ENCODE assay signal across 15 cellular contexts in the genomic region with DNA sequence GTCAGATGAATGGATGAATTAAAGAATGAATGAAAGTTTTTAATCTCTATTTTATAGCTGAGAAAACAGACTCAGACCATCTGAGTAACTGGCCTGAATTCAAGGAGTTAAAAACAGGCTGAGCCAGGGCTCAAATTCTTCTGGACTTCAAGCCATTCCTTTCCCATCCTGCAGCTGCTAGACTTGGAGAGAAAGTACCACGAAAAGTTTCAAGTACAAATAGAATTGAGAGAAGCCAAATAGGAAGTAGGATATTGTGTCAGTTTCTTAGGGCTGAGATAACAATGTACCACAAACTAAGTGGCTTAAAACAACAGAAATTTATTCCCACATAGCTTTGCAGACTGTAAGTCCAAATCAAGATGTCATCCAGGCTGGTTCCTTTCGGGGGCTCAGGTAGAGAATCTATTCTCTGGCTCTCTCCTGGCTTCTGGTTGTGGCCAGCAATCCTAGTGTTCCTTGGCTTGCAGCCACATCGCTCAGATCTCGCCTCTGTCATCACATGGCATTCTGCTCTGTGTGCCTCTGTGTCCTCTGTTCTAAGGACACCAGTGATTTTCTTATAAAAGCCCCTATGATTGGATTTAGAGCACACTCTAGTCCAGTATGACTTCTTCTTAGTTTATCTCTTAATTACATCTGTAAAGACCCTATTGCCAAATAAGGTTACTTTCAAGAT. TPM values are rescaled to one million over a fixed set of nuclear protein-coding genes. Genes with fewer than 3 reads are reported as not detected.
DNase-seq lines count a peak whose midpoint lies in the region; ATAC-seq and TF ChIP-seq lines count a peak whose summit lies in the region.
"Had no signal": no experiment of that assay in that cellular context is flagged by ENCODE, and none has a peak within 500 bp of the region (broad histone marks: within the 10 kb centered on the region; RNA-seq: fewer than 3 reads in every experiment).

No MANE protein-coding gene starts in this region.

- H2AK5ac ChIP-seq in IMR-90 (ENCODE audit: low read depth, low read length) = no peak overlapping the region

- no peak overlapping the region for H4K5ac ChIP-seq in IMR-90 (ENCODE audit: low read depth, low read length)

- H3K14ac ChIP-seq in IMR-90 (replicated peaks; ENCODE audit: low read depth, low read length) = no peak overlapping the region

- peak; percentile 18 for DNase-seq in IMR-90
- DNase-seq in amniotic epithelial cell (ENCODE audit: low read depth) = peak; percentile 13
- peak; percentile 81 for DNase-seq in fibroblast of the aortic adventitia (ENCODE audit: low read depth)
- no peak for DNase-seq in sciatic nerve (ENCODE audit: low spot score)
- DNase-seq in activated T-cell treated with anti-CD3 and anti-CD28 coated beads, Interleukin-2, amount 50 U/mL, for 1 hour = no peak
- no peak for DNase-seq in Peyer's patch
- no peak for DNase-seq in DMS 273 (lab: John Stamatoyannopoulos, UW; ENCODE audit: unreplicated experiment)
- DNase-seq: activated CD4-positive, alpha-beta T cell treated with anti-CD3 and anti-CD28 coated beads, Interleukin-2, amount 10 ng/mL, durations not matched to agents 24 days and 14 days; activated T-cell treated with anti-CD3 and anti-CD28 coated beads, Interleukin-2, amount 50 U/mL, for 24 hours; CD4-positive, alpha-beta memory T cell; naive B cell; NCI-H1048; PC-3; T-helper 17 cell had no signal

- H3K36me3 ChIP-seq in IMR-90 (ENCODE audit: control insufficient read depth, insufficient read depth, low read length) (no peaks in the 10 kb centered on the region), Peyer's patch (no peaks in the 10 kb centered on the region)

- CTCF ChIA-PET in IMR-90 (lab: Yijun Ruan, JAX) = no interaction called here

- H3K23ac ChIP-seq in IMR-90 (ENCODE audit: low read depth, low read length) = no peak overlapping the region

- H3K56ac ChIP-seq in IMR-90 (ENCODE audit: extremely low read depth, insufficient read depth, low read length) = no peak overlapping the region

- H4K8ac ChIP-seq in IMR-90 (ENCODE audit: low read depth in 2 of 2, low read length in 2 of 2) = no peak overlapping the region

- no peak overlapping the region for H3K4me2 ChIP-seq in IMR-90 (ENCODE audit: low read depth, low read length)

- no peak overlapping the region for H2BK5ac ChIP-seq in IMR-90 (ENCODE audit: low read depth, low read length, poor library complexity, severe bottlenecking)

- intact Hi-C loops in IMR-90 (cut with micrococcal nuclease) (no loop called here), sciatic nerve (cut with DNase I) (no loop called here)

- H3K18ac ChIP-seq in IMR-90 (ENCODE audit: low read depth, low read length) = no peak overlapping the region

- 50% methylated on average over 1 of the region's 4 CpGs; no CpG with 5 or more reads in 1 of the 2 experiments for WGBS in IMR-90 (ENCODE audit: extremely low coverage in 2 of 2, insufficient read length in 1 of 2), 2 experiments

- H3K27ac ChIP-seq in IMR-90 (ENCODE audit: insufficient read depth, low read length) (no peak overlapping the region), Peyer's patch (no peak overlapping the region)

- no peak overlapping the region for H3K4me3 ChIP-seq in IMR-90 (ENCODE audit: insufficient read depth, low read depth, low read length)
- H3K4me3 ChIP-seq in fibroblast of the aortic adventitia (ENCODE audit: low read depth, low read length) = no peak overlapping the region
- no peak overlapping the region for H3K4me3 ChIP-seq in Peyer's patch

- no peak overlapping the region for H4K91ac ChIP-seq in IMR-90 (ENCODE audit: insufficient read depth, low read depth, low read length)

- H3K4me1 ChIP-seq in IMR-90 (ENCODE audit: control insufficient read depth, insufficient read depth, low read length) (peaks cover 5% of the 10 kb centered on the region), Peyer's patch (peaks cover 0 to 36% (median 0%) of the 10 kb centered on the region in 4 donors)

- in situ Hi-C loops in IMR-90 (cut with MboI; ENCODE audit: low sequenced_read_pairs) = no loop called here

- no peaks in the 10 kb centered on the region for H4K20me1 ChIP-seq in IMR-90 (ENCODE audit: insufficient read depth, low read length)

- H2AFZ ChIP-seq in IMR-90 (replicated peaks; ENCODE audit: low read length, poor library complexity) = no peak overlapping the region

- POLR2A ChIA-PET in IMR-90 (lab: Charles Lee; ENCODE audit: unreplicated experiment) = no interaction called here

- TF ChIP-seq CTCF in IMR-90 (conservative IDR thresholded peaks at IDR 0.05; ENCODE audit: low read depth, low read length) (no peak), fibroblast of the aortic adventitia (IDR thresholded peaks at IDR 0.05; ENCODE audit: insufficient read depth, low read length) (no peak), Peyer's patch (IDR thresholded peaks at IDR 0.05) (no peak)

- no peaks in the 10 kb centered on the region for H3K79me1 ChIP-seq in IMR-90 (ENCODE audit: low read depth in 1 of 2, low read length in 2 of 2)

- H2AK9ac ChIP-seq in IMR-90 (replicated peaks; ENCODE audit: low read depth, low read length, poor library complexity) = no peak overlapping the region

- no peak for TF ChIP-seq RAD21 in IMR-90 (IDR thresholded peaks at IDR 0.05; ENCODE audit: low read length)

- no peak overlapping the region for H2BK20ac ChIP-seq in IMR-90 (ENCODE audit: low read depth, low read length)

- no peak overlapping the region for H2BK15ac ChIP-seq in IMR-90 (ENCODE audit: low read depth, low read length)

- ATAC-seq in IMR-90 (ENCODE audit: low read depth) (peak; percentile 24; the same call in 1 of the 2 replicates), sciatic nerve (peak; percentile 40), GM19023 (IDR thresholded peaks at IDR 0.05; ENCODE audit: unreplicated experiment) (no peak)
- ATAC-seq: PC-3, T-helper 17 cell had no signal

- TF ChIP-seq POLR2A in IMR-90 (IDR thresholded peaks at IDR 0.05; ENCODE audit: low read depth, low read length) (no peak), Peyer's patch (IDR thresholded peaks at IDR 0.05) (no peak)

- 0 out of 2 replicates have a peak overlapping the region, but pooled peaks have one; percentile 37 for H3K9ac ChIP-seq in IMR-90 (ENCODE audit: low read depth, low read length)

- H3K9me1 ChIP-seq in IMR-90 (ENCODE audit: insufficient read depth, low read length) = no peaks in the 10 kb centered on the region

- no peaks in the 10 kb centered on the region for H3K27me3 ChIP-seq in IMR-90 (ENCODE audit: control insufficient read depth, insufficient read depth, low read length)
- no peaks in the 10 kb centered on the region for H3K27me3 ChIP-seq in Peyer's patch

- dilution Hi-C loops in IMR-90 (cut with HindIII; ENCODE audit: low sequenced_read_pairs, unreplicated experiment) = no loop called here

- H2BK120ac ChIP-seq in IMR-90 (ENCODE audit: low read depth, low read length) = no peak overlapping the region

- no peaks in the 10 kb centered on the region for H3K9me3 ChIP-seq in IMR-90 (ENCODE audit: control insufficient read depth, insufficient read depth, low read length)
- H3K9me3 ChIP-seq in Peyer's patch = no peaks in the 10 kb centered on the region

- no TSS peak for BruUV-seq in IMR-90 (replicated peaks; lab: Mats Ljungman, UMichigan)

- H3K4ac ChIP-seq in IMR-90 (ENCODE audit: low read depth, low read length) = no peak overlapping the region

TF ChIP-seq in IMR-90, 13 proteins besides CTCF, POLR2A, EP300 and RAD21:
- no peak for TF ChIP-seq MXI1 (IDR thresholded peaks at IDR 0.05; ENCODE audit: borderline replicate concordance, low read depth, low read length)
- TF ChIP-seq, protein P1, sequence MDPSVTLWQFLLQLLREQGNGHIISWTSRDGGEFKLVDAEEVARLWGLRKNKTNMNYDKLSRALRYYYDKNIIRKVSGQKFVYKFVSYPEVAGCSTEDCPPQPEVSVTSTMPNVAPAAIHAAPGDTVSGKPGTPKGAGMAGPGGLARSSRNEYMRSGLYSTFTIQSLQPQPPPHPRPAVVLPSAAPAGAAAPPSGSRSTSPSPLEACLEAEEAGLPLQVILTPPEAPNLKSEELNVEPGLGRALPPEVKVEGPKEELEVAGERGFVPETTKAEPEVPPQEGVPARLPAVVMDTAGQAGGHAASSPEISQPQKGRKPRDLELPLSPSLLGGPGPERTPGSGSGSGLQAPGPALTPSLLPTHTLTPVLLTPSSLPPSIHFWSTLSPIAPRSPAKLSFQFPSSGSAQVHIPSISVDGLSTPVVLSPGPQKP (IDR thresholded peaks at IDR 0.05; ENCODE audit: borderline replicate concordance, low read depth, low read length) = no peak
- TF ChIP-seq BHLHE40 (IDR thresholded peaks at IDR 0.05; ENCODE audit: low read depth, low read length) = no peak
- no peak for TF ChIP-seq RCOR1 (IDR thresholded peaks at IDR 0.05; ENCODE audit: insufficient replicate concordance, low read length)
- no peak for TF ChIP-seq FOS (IDR thresholded peaks at IDR 0.05; ENCODE audit: low read depth, low read length)

RNA-seq across cellular contexts. Expression of a gene that starts 25.6 kb away (rescaled TPM):
- total RNA-seq in IMR-90 (2012; rRNA removed) (71.2 and 90.0 TPM in 2 replicates), fibroblast of the aortic adventitia (ENCODE audit: low replicate concordance) (50.0 and 76.9 TPM in 2 replicates), sciatic nerve (48.9 TPM), Peyer's patch (100 to 1,000 TPM; 102 to 186 (median 139) TPM)
- 44.6 and 48.8 TPM in 2 replicates for polyA plus RNA-seq in IMR-90 (2012; rRNA removed)
- 19.4 and 19.5 TPM in 2 replicates for polyA plus RNA-seq in IMR-90 (2012; cell fraction: cytosol; rRNA removed)
- 11.1 and 19.3 TPM in 2 replicates for polyA plus RNA-seq in IMR-90 (2012; cell fraction: nucleus; rRNA removed; ENCODE audit: low replicate concordance)

Comparison
In these comparisons a context has a peak if more than half of its experiments do, and no peak if none do; other contexts are left out.
1. DNase-seq: peak in IMR-90 (single experiment), amniotic epithelial cell (single experiment) and fibroblast of the aortic adventitia (single experiment); none in sciatic nerve (single experiment), activated T-cell treated with anti-CD3 and anti-CD28 coated beads, Interleukin-2, amount 50 U/mL, for 1 hour (single experiment), Peyer's patch (0 of 3) and DMS 273 (single experiment).